In genomic region chr6:135380793-135381192, GRCh38 we compare ENCODE assay signal across 11 cellular contexts.
"Had no signal": no experiment of that assay in that cellular context is flagged by ENCODE, and none has a peak within 500 bp of the region (broad histone marks: within the 10 kb centered on the region; RNA-seq: fewer than 3 reads in every experiment).

No MANE protein-coding gene starts in this region.

- H3K4me2 ChIP-seq: GM23338 had no signal

- ATAC-seq: GM23338, HCT116 had no signal

- H3K4me3 ChIP-seq: GM23248, GM23338, HAP-1 had no signal

- FAIRE-seq: H1, H54 had no signal

- H3K9me3 ChIP-seq: HAP-1 had no signal

- H2AFZ ChIP-seq: GM23248, GM23338 had no signal

- H3K27ac ChIP-seq: GM23248 had no signal

- H3K9ac ChIP-seq: GM23248 had no signal

- H3K4me1 ChIP-seq: HAP-1 had no signal

- H3K36me3 ChIP-seq: HAP-1 had no signal

- DNase-seq: GM23248, GOT3, H7, H9, HCEC 1CT, HFFc6 had no signal
